12 cellular contexts compared by ENCODE assay signal in the genomic region with DNA sequence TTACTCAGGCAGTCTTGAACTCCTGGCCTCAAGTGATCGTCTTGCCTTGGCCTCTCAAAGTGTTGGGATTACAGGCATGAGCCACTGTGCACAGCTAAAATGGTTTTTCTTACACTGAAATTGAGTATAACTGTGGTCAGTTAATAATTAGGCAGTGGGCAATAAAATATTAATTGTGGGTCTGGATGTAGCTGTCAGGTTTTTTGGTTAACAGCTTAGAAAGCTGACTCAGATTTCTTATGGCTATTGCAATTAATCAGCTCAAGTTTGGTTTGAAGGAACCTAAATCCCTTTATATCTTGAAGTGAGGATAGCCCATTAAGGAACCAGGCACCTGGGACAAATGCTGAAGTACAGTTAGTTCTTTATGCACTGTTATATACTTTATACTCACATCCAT.
"Had no signal": no experiment of that assay in that cellular context is flagged by ENCODE, and none has a peak within 500 bp of the region (broad histone marks: within the 10 kb centered on the region; RNA-seq: fewer than 3 reads in every experiment).

No MANE protein-coding gene starts in this region.

- H3K27me3 ChIP-seq: pancreas, tibial artery, vagina had no signal

- H3K4me3 ChIP-seq: pancreas, tibial artery, vagina had no signal

- H3K9me3 Mint-ChIP-seq: activated naive CD4-positive, alpha-beta T cell treated with anti-CD3 and anti-CD28 coated beads, Interleukin-2, amount 10 ng/mL, durations not matched to agents 7 days and 5 days; activated T-helper 2 cell treated with anti-CD3 and anti-CD28 coated beads, Interferon-gamma antibody, Interleukin-2, Interleukin-4, amounts not matched to agents 10 μg/mL and 5 μg/mL and 100 μg/mL, durations not matched to agents 14 hours and 24 hours and 36 hours; stimulated activated naive B cell treated with anti-CD40 and anti-IgM and Interleukin-4, amounts not matched to agents 10 μg/mL and 1 μg/mL and 100 μg/mL, for 72 hours had no signal

- H3K4me3 Mint-ChIP-seq: activated naive CD4-positive, alpha-beta T cell treated with anti-CD3 and anti-CD28 coated beads, Interleukin-2, amount 10 ng/mL, durations not matched to agents 7 days and 5 days; stimulated activated naive B cell treated with anti-CD40 and anti-IgM and Interleukin-4, amounts not matched to agents 10 μg/mL and 1 μg/mL and 100 μg/mL, for 72 hours had no signal

- H3K9me3 ChIP-seq: pancreas, tibial artery, vagina had no signal

- DNase-seq: activated CD4-positive, alpha-beta T cell treated with anti-CD3 and anti-CD28 coated beads, Interleukin-2, amount 50 U/mL, for 1 hour; activated CD8-positive, alpha-beta memory T cell treated with anti-CD3 and anti-CD28 coated beads for 24 hours; activated naive CD4-positive, alpha-beta T cell treated with anti-CD3 and anti-CD28 coated beads, Interleukin-2, amount 10 ng/mL, durations not matched to agents 7 days and 5 days; pancreas; retina; stimulated activated CD4-positive, alpha-beta T cell treated with anti-CD3 and anti-CD28 coated beads, Interleukin-15, amount 100 ng/mL, for 24 hours; stimulated activated CD4-positive, alpha-beta T cell treated with anti-CD3 and anti-CD28 coated beads, Interleukin-4, amount 100 ng/mL, for 1 hour; stimulated activated naive B cell treated with anti-CD40 and anti-IgM and Interleukin-4, amounts not matched to agents 10 μg/mL and 1 μg/mL and 100 μg/mL, for 72 hours; tibial artery had no signal

- H3K27ac Mint-ChIP-seq: activated naive CD4-positive, alpha-beta T cell treated with anti-CD3 and anti-CD28 coated beads, Interleukin-2, amount 10 ng/mL, durations not matched to agents 7 days and 5 days; activated T-helper 2 cell treated with anti-CD3 and anti-CD28 coated beads, Interferon-gamma antibody, Interleukin-2, Interleukin-4, amounts not matched to agents 10 μg/mL and 5 μg/mL and 100 μg/mL, durations not matched to agents 14 hours and 24 hours and 36 hours; stimulated activated naive B cell treated with anti-CD40 and anti-IgM and Interleukin-4, amounts not matched to agents 10 μg/mL and 1 μg/mL and 100 μg/mL, for 72 hours had no signal

- H3K27me3 Mint-ChIP-seq: activated naive CD4-positive, alpha-beta T cell treated with anti-CD3 and anti-CD28 coated beads, Interleukin-2, amount 10 ng/mL, durations not matched to agents 7 days and 5 days; stimulated activated naive B cell treated with anti-CD40 and anti-IgM and Interleukin-4, amounts not matched to agents 10 μg/mL and 1 μg/mL and 100 μg/mL, for 72 hours had no signal

- ATAC-seq: activated CD4-positive, CD25-positive, alpha-beta regulatory T cell treated with anti-CD3 and anti-CD28 coated beads, Interleukin-2, amount 50 U/mL, for 24 hours; pancreas; stimulated activated naive B cell treated with anti-CD40 and anti-IgM and Interleukin-4, amounts not matched to agents 10 μg/mL and 1 μg/mL and 100 μg/mL, for 72 hours had no signal

- H3K27ac ChIP-seq: pancreas, tibial artery, vagina had no signal
